ENCODE assay signal across 19 cellular contexts in genomic region chr20:47545499-47545898, GRCh38. TPM values are rescaled to one million over a fixed set of nuclear protein-coding genes. Genes with fewer than 3 reads are reported as not detected.
DNase-seq lines count a peak whose midpoint lies in the region; ATAC-seq, FAIRE-seq and TF ChIP-seq lines count a peak whose summit lies in the region.
"Had no signal": no experiment of that assay in that cellular context is flagged by ENCODE, and none has a peak within 500 bp of the region (broad histone marks: within the 10 kb centered on the region; RNA-seq: fewer than 3 reads in every experiment).

No MANE protein-coding gene starts in this region.

- TF ChIP-seq CTCF in WTC11 (IDR thresholded peaks at IDR 0.05), result no peak

- POLR2A ChIA-PET in WTC11 (lab: Charles Lee), result no interaction called here

- TF ChIP-seq POLR2A in GM12892 (IDR thresholded peaks at IDR 0.05; ENCODE audit: low read depth, low read length), result no peak

- ATAC-seq in WTC11 (no peak), GM21515 (IDR thresholded peaks at IDR 0.05; ENCODE audit: unreplicated experiment) (no peak)
- ATAC-seq in stimulated activated memory B cell treated with anti-CD40 and anti-IgM and Interleukin-4, amounts not matched to agents 10 μg/mL and 1 μg/mL and 100 μg/mL, for 72 hours, result no peak
- ATAC-seq: HepG2 had no signal

- intact Hi-C loops in activated CD4-positive, alpha-beta T cell treated with anti-CD3 and anti-CD28 coated beads, Interleukin-2, amount 10 ng/mL, durations not matched to agents 24 days and 14 days (cut with micrococcal nuclease), result no loop called here

- no peaks in the 10 kb centered on the region for H3K27me3 Mint-ChIP-seq in activated CD4-positive, alpha-beta T cell treated with anti-CD3 and anti-CD28 coated beads, Interleukin-2, amount 10 ng/mL, durations not matched to agents 24 days and 14 days
- H3K27me3 Mint-ChIP-seq in WTC11 (ENCODE audit: low read depth), result no peaks in the 10 kb centered on the region
- H3K27me3 Mint-ChIP-seq in stimulated activated memory B cell treated with anti-CD40 and anti-IgM and Interleukin-4, amounts not matched to agents 10 μg/mL and 1 μg/mL and 100 μg/mL, for 72 hours, result no peaks in the 10 kb centered on the region
- H3K27me3 Mint-ChIP-seq: brain; CD4-positive, alpha-beta memory T cell had no signal

- H3K9me3 Mint-ChIP-seq in activated CD4-positive, alpha-beta T cell treated with anti-CD3 and anti-CD28 coated beads, Interleukin-2, amount 10 ng/mL, durations not matched to agents 24 days and 14 days, result no peaks in the 10 kb centered on the region
- H3K9me3 Mint-ChIP-seq in WTC11, result no peaks in the 10 kb centered on the region
- no peaks in the 10 kb centered on the region for H3K9me3 Mint-ChIP-seq in stimulated activated memory B cell treated with anti-CD40 and anti-IgM and Interleukin-4, amounts not matched to agents 10 μg/mL and 1 μg/mL and 100 μg/mL, for 72 hours
- H3K9me3 Mint-ChIP-seq: activated naive CD4-positive, alpha-beta T cell treated with anti-CD3 and anti-CD28 coated beads for 36 hours; CD4-positive, alpha-beta memory T cell had no signal

- no peak overlapping the region for H3K4me3 Mint-ChIP-seq in activated CD4-positive, alpha-beta T cell treated with anti-CD3 and anti-CD28 coated beads, Interleukin-2, amount 10 ng/mL, durations not matched to agents 24 days and 14 days
- H3K4me3 Mint-ChIP-seq in WTC11, result no peak overlapping the region
- peak overlapping the region; percentile 47 for H3K4me3 Mint-ChIP-seq in stimulated activated memory B cell treated with anti-CD40 and anti-IgM and Interleukin-4, amounts not matched to agents 10 μg/mL and 1 μg/mL and 100 μg/mL, for 72 hours
- H3K4me3 Mint-ChIP-seq: activated naive CD4-positive, alpha-beta T cell treated with anti-CD3 and anti-CD28 coated beads for 36 hours had no signal

- peak overlapping the region; percentile 2 for H3K27ac Mint-ChIP-seq in activated CD4-positive, alpha-beta T cell treated with anti-CD3 and anti-CD28 coated beads, Interleukin-2, amount 10 ng/mL, durations not matched to agents 24 days and 14 days
- H3K27ac Mint-ChIP-seq in WTC11, result peak overlapping the region; percentile 39; the same call in 1 of the 2 replicates
- H3K27ac Mint-ChIP-seq in stimulated activated memory B cell treated with anti-CD40 and anti-IgM and Interleukin-4, amounts not matched to agents 10 μg/mL and 1 μg/mL and 100 μg/mL, for 72 hours, result peak overlapping the region; percentile 31

- no peak for FAIRE-seq in GM12892 (lab: Jason Lieb, UNC)
- FAIRE-seq: A204.1, HepG2, small intestine had no signal

- CTCF ChIA-PET in WTC11 (lab: Charles Lee), result interaction anchor here (2.5 kb wide), 1 partner anchor 10 kb away, joined by 16 read pairs; no protein-coding TSS in a partner anchor

- H3K4me1 Mint-ChIP-seq in activated CD4-positive, alpha-beta T cell treated with anti-CD3 and anti-CD28 coated beads, Interleukin-2, amount 10 ng/mL, durations not matched to agents 24 days and 14 days, result peaks cover 44% of the 10 kb centered on the region
- H3K4me1 Mint-ChIP-seq in WTC11, result peaks cover 55% of the 10 kb centered on the region
- H3K4me1 Mint-ChIP-seq in stimulated activated memory B cell treated with anti-CD40 and anti-IgM and Interleukin-4, amounts not matched to agents 10 μg/mL and 1 μg/mL and 100 μg/mL, for 72 hours, result peaks cover 82% of the 10 kb centered on the region

- peak overlapping the region; percentile 65 for H3K27ac ChIP-seq in epithelial cell of prostate
- H3K27ac ChIP-seq: esophagus muscularis mucosa, tibial nerve had no signal

- DNase-seq in activated CD4-positive, alpha-beta T cell treated with anti-CD3 and anti-CD28 coated beads, Interleukin-2, amount 10 ng/mL, durations not matched to agents 24 days and 14 days, result no peak
- no peak for DNase-seq in activated CD4-positive, alpha-beta T cell treated with anti-CD3 and anti-CD28 coated beads for 1 hour
- DNase-seq in WTC11 (ENCODE audit: low spot score) (no peak), epithelial cell of prostate (ENCODE audit: low read depth, low spot score) (no peak), nucleus accumbens (lab: John Stamatoyannopoulos, UW) (no peak), GM12892 (ENCODE audit: insufficient read length) (no peak)
- DNase-seq: activated CD4-positive, CD25-positive, alpha-beta regulatory T cell treated with anti-CD3 and anti-CD28 coated beads, Interleukin-2, amount 50 U/mL, for 72 hours; activated naive CD4-positive, alpha-beta T cell treated with anti-CD3 and anti-CD28 coated beads for 36 hours; CD4-positive, alpha-beta memory T cell; NCI-H226; posterior cingulate gyrus; small intestine had no signal

- peaks cover 32% of the 10 kb centered on the region for H3K36me3 Mint-ChIP-seq in activated CD4-positive, alpha-beta T cell treated with anti-CD3 and anti-CD28 coated beads, Interleukin-2, amount 10 ng/mL, durations not matched to agents 24 days and 14 days (ENCODE audit: low read depth)
- H3K36me3 Mint-ChIP-seq in WTC11, result no peaks in the 10 kb centered on the region
- H3K36me3 Mint-ChIP-seq in stimulated activated memory B cell treated with anti-CD40 and anti-IgM and Interleukin-4, amounts not matched to agents 10 μg/mL and 1 μg/mL and 100 μg/mL, for 72 hours, result peaks cover 53% of the 10 kb centered on the region

TF ChIP-seq in WTC11, 78 proteins besides CTCF, POLR2A, EP300 and RAD21 (continues in another document):
- TF ChIP-seq ZNF416 (CRISPR knock-in tag; IDR thresholded peaks at IDR 0.05) (no peak), ZNF317 (CRISPR knock-in tag; IDR thresholded peaks at IDR 0.05; ENCODE audit: borderline replicate concordance, low read depth) (no peak), NR2C2 (CRISPR knock-in tag; IDR thresholded peaks at IDR 0.05) (no peak), ZNF121 (CRISPR knock-in tag; IDR thresholded peaks at IDR 0.05) (no peak), NR1H2 (CRISPR knock-in tag; IDR thresholded peaks at IDR 0.05) (no peak), ZNF219 (CRISPR knock-in tag; IDR thresholded peaks at IDR 0.05; ENCODE audit: borderline replicate concordance) (no peak), ETV6 (CRISPR knock-in tag; IDR thresholded peaks at IDR 0.05) (no peak), ZNF263 (CRISPR knock-in tag; IDR thresholded peaks at IDR 0.05; ENCODE audit: low read depth) (no peak), GABPB1 (CRISPR knock-in tag; IDR thresholded peaks at IDR 0.05) (no peak), ZNF423 (CRISPR knock-in tag; IDR thresholded peaks at IDR 0.05) (no peak)
- TF ChIP-seq, protein P1, sequence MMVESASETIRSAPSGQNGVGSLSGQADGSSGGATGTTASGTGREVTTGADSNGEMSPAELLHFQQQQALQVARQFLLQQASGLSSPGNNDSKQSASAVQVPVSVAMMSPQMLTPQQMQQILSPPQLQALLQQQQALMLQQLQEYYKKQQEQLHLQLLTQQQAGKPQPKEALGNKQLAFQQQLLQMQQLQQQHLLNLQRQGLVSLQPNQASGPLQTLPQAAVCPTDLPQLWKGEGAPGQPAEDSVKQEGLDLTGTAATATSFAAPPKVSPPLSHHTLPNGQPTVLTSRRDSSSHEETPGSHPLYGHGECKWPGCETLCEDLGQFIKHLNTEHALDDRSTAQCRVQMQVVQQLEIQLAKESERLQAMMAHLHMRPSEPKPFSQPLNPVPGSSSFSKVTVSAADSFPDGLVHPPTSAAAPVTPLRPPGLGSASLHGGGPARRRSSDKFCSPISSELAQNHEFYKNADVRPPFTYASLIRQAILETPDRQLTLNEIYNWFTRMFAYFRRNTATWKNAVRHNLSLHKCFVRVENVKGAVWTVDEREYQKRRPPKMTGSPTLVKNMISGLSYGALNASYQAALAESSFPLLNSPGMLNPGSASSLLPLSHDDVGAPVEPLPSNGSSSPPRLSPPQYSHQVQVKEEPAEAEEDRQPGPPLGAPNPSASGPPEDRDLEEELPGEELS (CRISPR knock-in tag; IDR thresholded peaks at IDR 0.05), result no peak
- TF ChIP-seq, protein P2, sequence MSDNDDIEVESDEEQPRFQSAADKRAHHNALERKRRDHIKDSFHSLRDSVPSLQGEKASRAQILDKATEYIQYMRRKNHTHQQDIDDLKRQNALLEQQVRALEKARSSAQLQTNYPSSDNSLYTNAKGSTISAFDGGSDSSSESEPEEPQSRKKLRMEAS (CRISPR knock-in tag; IDR thresholded peaks at IDR 0.05), result no peak
- TF ChIP-seq, protein P3, sequence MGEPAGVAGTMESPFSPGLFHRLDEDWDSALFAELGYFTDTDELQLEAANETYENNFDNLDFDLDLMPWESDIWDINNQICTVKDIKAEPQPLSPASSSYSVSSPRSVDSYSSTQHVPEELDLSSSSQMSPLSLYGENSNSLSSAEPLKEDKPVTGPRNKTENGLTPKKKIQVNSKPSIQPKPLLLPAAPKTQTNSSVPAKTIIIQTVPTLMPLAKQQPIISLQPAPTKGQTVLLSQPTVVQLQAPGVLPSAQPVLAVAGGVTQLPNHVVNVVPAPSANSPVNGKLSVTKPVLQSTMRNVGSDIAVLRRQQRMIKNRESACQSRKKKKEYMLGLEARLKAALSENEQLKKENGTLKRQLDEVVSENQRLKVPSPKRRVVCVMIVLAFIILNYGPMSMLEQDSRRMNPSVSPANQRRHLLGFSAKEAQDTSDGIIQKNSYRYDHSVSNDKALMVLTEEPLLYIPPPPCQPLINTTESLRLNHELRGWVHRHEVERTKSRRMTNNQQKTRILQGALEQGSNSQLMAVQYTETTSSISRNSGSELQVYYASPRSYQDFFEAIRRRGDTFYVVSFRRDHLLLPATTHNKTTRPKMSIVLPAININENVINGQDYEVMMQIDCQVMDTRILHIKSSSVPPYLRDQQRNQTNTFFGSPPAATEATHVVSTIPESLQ (CRISPR knock-in tag; IDR thresholded peaks at IDR 0.05), result no peak
- TF ChIP-seq, protein P4, sequence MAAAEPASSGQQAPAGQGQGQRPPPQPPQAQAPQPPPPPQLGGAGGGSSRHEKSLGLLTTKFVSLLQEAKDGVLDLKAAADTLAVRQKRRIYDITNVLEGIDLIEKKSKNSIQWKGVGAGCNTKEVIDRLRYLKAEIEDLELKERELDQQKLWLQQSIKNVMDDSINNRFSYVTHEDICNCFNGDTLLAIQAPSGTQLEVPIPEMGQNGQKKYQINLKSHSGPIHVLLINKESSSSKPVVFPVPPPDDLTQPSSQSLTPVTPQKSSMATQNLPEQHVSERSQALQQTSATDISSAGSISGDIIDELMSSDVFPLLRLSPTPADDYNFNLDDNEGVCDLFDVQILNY (CRISPR knock-in tag; IDR thresholded peaks at IDR 0.05), result no peak

RNA-seq across cellular contexts. Expression of gene NCOA3, which starts 43.8 kb away (rescaled TPM):
- 140 TPM in 2 replicates for total RNA-seq in activated CD4-positive, alpha-beta T cell treated with anti-CD3 and anti-CD28 coated beads, Interleukin-2, amount 10 ng/mL, durations not matched to agents 24 days and 14 days
- total RNA-seq in WTC11 (2021), result 20.2 to 25.2 TPM (median 21.5 TPM) in 3 replicates
- 43.1 TPM for polyA plus RNA-seq in GM12892 (2012; ENCODE audit: missing spikeins)
